In the genomic region with DNA sequence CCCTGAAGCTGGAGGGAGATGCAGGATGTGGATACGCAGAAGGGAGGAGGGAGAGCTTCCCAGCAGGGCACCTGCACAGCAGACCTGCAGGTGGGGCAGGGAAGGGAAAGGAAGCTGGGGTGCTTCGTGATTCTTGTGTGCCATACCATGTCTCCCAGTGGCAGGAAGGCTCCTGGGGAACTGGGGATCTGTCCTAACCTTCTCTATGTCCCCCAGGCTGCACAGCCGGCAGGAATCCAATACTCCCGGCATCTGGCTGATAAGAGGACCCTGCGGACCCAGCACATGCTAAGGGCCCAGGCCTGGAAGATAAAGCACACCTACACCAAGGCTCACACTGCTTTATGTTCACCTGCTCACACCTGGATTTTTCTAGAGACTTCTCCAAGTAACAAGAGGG, we compare ENCODE assay signal across 15 cellular contexts.
A peak's percentile ranks its signal among the peaks of the same experiment; 100 is the strongest.
DNase-seq lines count a peak whose midpoint lies in the region; ATAC-seq, FAIRE-seq and TF ChIP-seq lines count a peak whose summit lies in the region.
"Had no signal": no experiment of that assay in that cellular context is flagged by ENCODE, and none has a peak within 500 bp of the region (broad histone marks: within the 10 kb centered on the region; RNA-seq: fewer than 3 reads in every experiment).

No MANE protein-coding gene starts in this region.

- H3K9ac ChIP-seq in HepG2 (ENCODE audit: insufficient read depth, low read depth, low read length) = no peak overlapping the region

- no peak for DNase-seq in activated naive CD8-positive, alpha-beta T cell treated with anti-CD3 and anti-CD28 coated beads, Interleukin-2, amount 50 U/mL, for 24 hours
- no peak for DNase-seq in activated CD8-positive, alpha-beta T cell treated with anti-CD3 and anti-CD28 coated beads, Interleukin-2, amount 10 ng/mL, durations not matched to agents 7 days and 5 days
- DNase-seq in HepG2 (ENCODE audit: low spot score) (no peak), thoracic aorta (ENCODE audit: low spot score) (no peak), type B pancreatic cell (ENCODE audit: extremely low spot score, unreplicated experiment) (no peak), GM03348 (ENCODE audit: low spot score) (no peak), Calu3 (no peak)
- DNase-seq: activated T-cell treated with anti-CD3 and anti-CD28 coated beads, Interleukin-2, amount 50 U/mL, for 48 hours; HFFc6; mammary epithelial cell; NCI-H2171; stimulated activated CD4-positive, alpha-beta T cell treated with anti-CD3 and anti-CD28 coated beads, Interleukin-2, amount 100 ng/mL, for 24 hours had no signal

- no peak for TF ChIP-seq POLR2A in HepG2 (IDR thresholded peaks at IDR 0.05; ENCODE audit: insufficient read depth in 1 of 2, low read depth in 2 of 2, low read length in 2 of 2)

- in situ Hi-C loops in HepG2 (cut with HindIII; ENCODE audit: extremely low pct_ligation_motif_present, low pct_unique_long_range_greater_than_20kb) = no loop called here

- H3K4me3 Mint-ChIP-seq in activated naive CD8-positive, alpha-beta T cell = peak overlapping the region; percentile 51
- no peak overlapping the region for H3K4me3 Mint-ChIP-seq in activated naive CD8-positive, alpha-beta T cell treated with anti-CD3 and anti-CD28 coated beads, Interleukin-2, amount 50 U/mL, for 24 hours
- H3K4me3 Mint-ChIP-seq in activated CD8-positive, alpha-beta T cell treated with anti-CD3 and anti-CD28 coated beads, Interleukin-2, amount 10 ng/mL, durations not matched to agents 7 days and 5 days = no peak overlapping the region
- H3K4me3 Mint-ChIP-seq in type B pancreatic cell (no peak overlapping the region), Calu3 (ENCODE audit: low read depth, unreplicated experiment) (no peak overlapping the region)
- H3K4me3 Mint-ChIP-seq: HFFc6 had no signal

- intact Hi-C loops in HepG2 (cut with micrococcal nuclease; ENCODE audit: unreplicated experiment) = no loop called here
- intact Hi-C loops in Calu3 (cut with micrococcal nuclease; ENCODE audit: unreplicated experiment) = no loop called here

- no peak overlapping the region for H3K4me2 ChIP-seq in HepG2 (ENCODE audit: low read depth, low read length)

- 0% methylated on average over 1 of the region's 5 CpGs for WGBS in HepG2 (ENCODE audit: low lambda C conversion rate)

- H3K9me3 ChIP-seq in HepG2 (ENCODE audit: low read length) (no peaks in the 10 kb centered on the region), thoracic aorta (no peaks in the 10 kb centered on the region)
- H3K9me3 ChIP-seq: pancreas had no signal

- H3K9me3 Mint-ChIP-seq in activated naive CD8-positive, alpha-beta T cell (ENCODE audit: low read depth) = no peaks in the 10 kb centered on the region
- H3K9me3 Mint-ChIP-seq in activated naive CD8-positive, alpha-beta T cell treated with anti-CD3 and anti-CD28 coated beads, Interleukin-2, amount 50 U/mL, for 24 hours = no peaks in the 10 kb centered on the region
- no peaks in the 10 kb centered on the region for H3K9me3 Mint-ChIP-seq in activated CD8-positive, alpha-beta T cell treated with anti-CD3 and anti-CD28 coated beads, Interleukin-2, amount 10 ng/mL, durations not matched to agents 7 days and 5 days (ENCODE audit: insufficient read depth)
- no peaks in the 10 kb centered on the region for H3K9me3 Mint-ChIP-seq in type B pancreatic cell
- no peaks in the 10 kb centered on the region for H3K9me3 Mint-ChIP-seq in Calu3 (ENCODE audit: low read depth, unreplicated experiment)
- H3K9me3 Mint-ChIP-seq: HFFc6 had no signal

- no peaks in the 10 kb centered on the region for H4K20me1 ChIP-seq in HepG2 (ENCODE audit: insufficient read depth, low read length)

- H3K79me2 ChIP-seq in HepG2 (ENCODE audit: insufficient read depth, low read length) = no peaks in the 10 kb centered on the region

- BruUV-seq in HepG2 (replicated peaks; lab: Mats Ljungman, UMichigan) = no TSS peak
- no TSS peak for BruUV-seq in Calu3 (replicated peaks; lab: Mats Ljungman, UMichigan)

- peaks cover 5 to 80% of the 10 kb centered on the region in 2 experiments; a peak in 4 of 5 replicates for H3K27me3 ChIP-seq in HepG2 (ENCODE audit: control insufficient read depth in 1 of 2, insufficient read depth in 2 of 2, low read length in 2 of 2)
- H3K27me3 ChIP-seq in thoracic aorta (replicated peaks; ENCODE audit: insufficient read depth) = no peaks in the 10 kb centered on the region
- H3K27me3 ChIP-seq: pancreas had no signal

- TF ChIP-seq CTCF in HepG2 (CRISPR knock-in tag; IDR thresholded peaks at IDR 0.05) = no peak
- no peak for TF ChIP-seq CTCF in thoracic aorta (IDR thresholded peaks at IDR 0.05)
- TF ChIP-seq CTCF in type B pancreatic cell (conservative IDR thresholded peaks at IDR 0.05) = no peak
- TF ChIP-seq CTCF in Calu3 (IDR thresholded peaks at IDR 0.05; ENCODE audit: unreplicated experiment) = no peak

- TF ChIP-seq EP300 in HepG2 (IDR thresholded peaks at IDR 0.05; ENCODE audit: low read depth in 2 of 2, low read length in 2 of 2) (no peak), HepG2 (CRISPR knock-in tag; IDR thresholded peaks at IDR 0.05; ENCODE audit: borderline replicate concordance) (no peak)

- ATAC-seq in activated naive CD8-positive, alpha-beta T cell treated with anti-CD3 and anti-CD28 coated beads, Interleukin-2, amount 50 U/mL, for 24 hours = no peak
- no peak for ATAC-seq in activated CD8-positive, alpha-beta T cell treated with anti-CD3 and anti-CD28 coated beads, Interleukin-2, amount 10 ng/mL, durations not matched to agents 7 days and 5 days
- ATAC-seq in HepG2 (no peak), thoracic aorta (ENCODE audit: insufficient number of reproducible peaks, low FRiP score, low read depth) (no peak)
- ATAC-seq: pancreas, SK-N-SH treated with all-trans-retinoic acid at 6 μM for 48 hours had no signal

- H3K36me3 ChIP-seq in HepG2 (replicated peaks in 1 of 2; ENCODE audit: control insufficient read depth in 1 of 2, insufficient read depth in 2 of 2, low read length in 2 of 2) (no peaks in the 10 kb centered on the region), thoracic aorta (no peaks in the 10 kb centered on the region)
- H3K36me3 ChIP-seq: pancreas had no signal

- POLR2A ChIA-PET in activated CD8-positive, alpha-beta T cell treated with anti-CD3 and anti-CD28 coated beads, Interleukin-2, amount 10 ng/mL, durations not matched to agents 7 days and 5 days (lab: Charles Lee) = interaction anchor here (0.9 to 1.1 kb wide), 2 partner anchors 23 to 659 kb away, joined by 3 read pairs; no protein-coding TSS in a partner anchor
- POLR2A ChIA-PET in HepG2 (lab: Yijun Ruan, JAX) = no interaction called here

- H3K27ac ChIP-seq in HepG2 (ENCODE audit: extremely low read length, insufficient read depth, low read length) (no peak overlapping the region), thoracic aorta (peak overlapping the region; percentile 60 to 64)

- CTCF ChIA-PET in activated CD8-positive, alpha-beta T cell treated with anti-CD3 and anti-CD28 coated beads, Interleukin-2, amount 10 ng/mL, durations not matched to agents 7 days and 5 days (lab: Charles Lee) = interaction anchor here (0.9 to 1.1 kb wide), 3 partner anchors 9 to 33 kb away, joined by 3 read pairs; no protein-coding TSS in a partner anchor
- CTCF ChIA-PET in HepG2 (lab: Yijun Ruan, JAX; ENCODE audit: low intra/inter-chr PET ratio, low total read pairs) = no interaction called here
- CTCF ChIA-PET in Calu3 (lab: Charles Lee) = no interaction called here

- H3K4me1 Mint-ChIP-seq in activated naive CD8-positive, alpha-beta T cell (ENCODE audit: low read depth) = peaks cover 59% of the 10 kb centered on the region
- H3K4me1 Mint-ChIP-seq in activated naive CD8-positive, alpha-beta T cell treated with anti-CD3 and anti-CD28 coated beads, Interleukin-2, amount 50 U/mL, for 24 hours = no peaks in the 10 kb centered on the region
- H3K4me1 Mint-ChIP-seq in activated CD8-positive, alpha-beta T cell treated with anti-CD3 and anti-CD28 coated beads, Interleukin-2, amount 10 ng/mL, durations not matched to agents 7 days and 5 days (ENCODE audit: low read depth) = peaks cover 57% of the 10 kb centered on the region
- peaks cover 70% of the 10 kb centered on the region for H3K4me1 Mint-ChIP-seq in type B pancreatic cell (ENCODE audit: unreplicated experiment)
- no peaks in the 10 kb centered on the region for H3K4me1 Mint-ChIP-seq in Calu3 (ENCODE audit: low read depth, unreplicated experiment)

- H3K4me3 ChIP-seq in HepG2 (replicated peaks in 1 of 3; ENCODE audit: insufficient read depth in 1 of 3, low read depth in 2 of 3, low read length in 3 of 3) = no peak overlapping the region
- H3K4me3 ChIP-seq in thoracic aorta = no peak overlapping the region
- H3K4me3 ChIP-seq: pancreas had no signal

- FAIRE-seq in HepG2 (lab: Jason Lieb, UNC) = no peak
- FAIRE-seq: pancreas had no signal

- no peaks in the 10 kb centered on the region for H3K4me1 ChIP-seq in HepG2 (ENCODE audit: insufficient read depth, low read length)
- H3K4me1 ChIP-seq in thoracic aorta (ENCODE audit: control insufficient read depth in 1 of 2, low read depth in 2 of 2) = peaks cover 70 to 94% of the 10 kb centered on the region in 2 donors

- no peak overlapping the region for H2AFZ ChIP-seq in HepG2 (ENCODE audit: low read length)

- TF ChIP-seq RAD21 in HepG2 (CRISPR knock-in tag; IDR thresholded peaks at IDR 0.05) = no peak

- no peaks in the 10 kb centered on the region for H3K36me3 Mint-ChIP-seq in activated naive CD8-positive, alpha-beta T cell
- peaks cover 6% of the 10 kb centered on the region for H3K36me3 Mint-ChIP-seq in activated naive CD8-positive, alpha-beta T cell treated with anti-CD3 and anti-CD28 coated beads, Interleukin-2, amount 50 U/mL, for 24 hours (ENCODE audit: low read depth)
- peaks cover 33% of the 10 kb centered on the region for H3K36me3 Mint-ChIP-seq in activated CD8-positive, alpha-beta T cell treated with anti-CD3 and anti-CD28 coated beads, Interleukin-2, amount 10 ng/mL, durations not matched to agents 7 days and 5 days (ENCODE audit: low read depth)
- H3K36me3 Mint-ChIP-seq in type B pancreatic cell = no peaks in the 10 kb centered on the region
- no peaks in the 10 kb centered on the region for H3K36me3 Mint-ChIP-seq in Calu3 (ENCODE audit: insufficient read depth, unreplicated experiment)

- peak overlapping the region; percentile 97 for H3K27ac Mint-ChIP-seq in activated naive CD8-positive, alpha-beta T cell
- no peak overlapping the region for H3K27ac Mint-ChIP-seq in activated naive CD8-positive, alpha-beta T cell treated with anti-CD3 and anti-CD28 coated beads, Interleukin-2, amount 50 U/mL, for 24 hours
- peak overlapping the region; percentile 93 for H3K27ac Mint-ChIP-seq in activated CD8-positive, alpha-beta T cell treated with anti-CD3 and anti-CD28 coated beads, Interleukin-2, amount 10 ng/mL, durations not matched to agents 7 days and 5 days
- H3K27ac Mint-ChIP-seq in type B pancreatic cell = no peak overlapping the region
- no peak overlapping the region for H3K27ac Mint-ChIP-seq in Calu3 (ENCODE audit: unreplicated experiment)
- H3K27ac Mint-ChIP-seq: HFFc6 had no signal

- H3K27me3 Mint-ChIP-seq in activated naive CD8-positive, alpha-beta T cell = no peaks in the 10 kb centered on the region
- no peaks in the 10 kb centered on the region for H3K27me3 Mint-ChIP-seq in activated naive CD8-positive, alpha-beta T cell treated with anti-CD3 and anti-CD28 coated beads, Interleukin-2, amount 50 U/mL, for 24 hours
- no peaks in the 10 kb centered on the region for H3K27me3 Mint-ChIP-seq in activated CD8-positive, alpha-beta T cell treated with anti-CD3 and anti-CD28 coated beads, Interleukin-2, amount 10 ng/mL, durations not matched to agents 7 days and 5 days (ENCODE audit: low read depth)
- H3K27me3 Mint-ChIP-seq in type B pancreatic cell = no peaks in the 10 kb centered on the region
- H3K27me3 Mint-ChIP-seq in Calu3 (ENCODE audit: unreplicated experiment) = no peaks in the 10 kb centered on the region

Comparison
In these comparisons a context has a peak if more than half of its experiments do, and no peak if none do; other contexts are left out.
1. H3K27ac Mint-ChIP-seq: peak in activated naive CD8-positive, alpha-beta T cell (single experiment) and activated CD8-positive, alpha-beta T cell treated with anti-CD3 and anti-CD28 coated beads, Interleukin-2, amount 10 ng/mL, durations not matched to agents 7 days and 5 days (single experiment); none in activated naive CD8-positive, alpha-beta T cell treated with anti-CD3 and anti-CD28 coated beads, Interleukin-2, amount 50 U/mL, for 24 hours (single experiment), type B pancreatic cell (single experiment) and Calu3 (single experiment).